Comparison of ENCODE assay signal across 10 cellular contexts in the genomic region with DNA sequence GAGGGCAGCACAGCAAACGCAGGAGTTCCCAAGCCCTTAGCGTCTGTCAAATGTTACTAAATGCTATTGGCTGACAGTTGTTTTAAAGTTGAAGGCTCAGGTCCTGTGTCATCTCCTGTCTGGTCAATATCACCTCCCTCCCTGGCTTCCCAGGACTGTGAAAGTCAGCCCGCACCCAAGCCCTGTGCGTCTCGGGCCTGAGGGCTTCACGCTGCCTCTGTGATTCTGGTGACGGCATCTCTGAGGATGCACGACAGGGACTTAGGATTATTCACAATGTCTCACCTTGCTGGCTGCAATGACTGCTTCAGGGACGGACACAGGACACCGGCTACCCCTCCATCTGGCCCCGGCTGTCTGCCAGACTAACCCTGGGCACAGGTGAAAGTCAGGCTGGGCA.
"Had no signal": no experiment of that assay in that cellular context is flagged by ENCODE, and none has a peak within 500 bp of the region (broad histone marks: within the 10 kb centered on the region; RNA-seq: fewer than 3 reads in every experiment).

No MANE protein-coding gene starts in this region.

- H2AFZ ChIP-seq: GM23248, GM23338 had no signal

- H3K9me3 ChIP-seq: HAP-1 had no signal

- H3K27ac ChIP-seq: GM23248 had no signal

- H3K9me3 Mint-ChIP-seq: GM23338 had no signal

- H3K4me2 ChIP-seq: GM23338 had no signal

- H3K4me3 Mint-ChIP-seq: GM23338, HFFc6 had no signal

- ATAC-seq: GM23338, HCT116 had no signal

- H3K4me3 ChIP-seq: GM23248, GM23338, HAP-1 had no signal

- H3K27ac Mint-ChIP-seq: GM23338, HFFc6 had no signal

- DNase-seq: GM23248, GOT3, H7, HCEC 1CT, HFFc6 had no signal

- H3K9ac ChIP-seq: GM23248 had no signal

- H3K36me3 ChIP-seq: HAP-1 had no signal

- H3K4me1 ChIP-seq: HAP-1 had no signal

- FAIRE-seq: H1, H54 had no signal
